9 cellular contexts compared by ENCODE assay signal in genomic region chr6:53103993-53104675, GRCh38. TPM values are rescaled to one million over a fixed set of nuclear protein-coding genes. Genes with fewer than 3 reads are reported as not detected.
DNase-seq lines count a peak whose midpoint lies in the region; ATAC-seq, FAIRE-seq and TF ChIP-seq lines count a peak whose summit lies in the region.
"Had no signal": no experiment of that assay in that cellular context is flagged by ENCODE, and none has a peak within 500 bp of the region (broad histone marks: within the 10 kb centered on the region; RNA-seq: fewer than 3 reads in every experiment).

No MANE protein-coding gene starts in this region.

- BruUV-seq in K562 (replicated peaks; lab: Mats Ljungman, UMichigan): no TSS peak

- TF ChIP-seq CTCF in K562 (IDR thresholded peaks at IDR 0.05 in 2 of 3, conservative IDR thresholded peaks at IDR 0.05 in 1 of 3; ENCODE audit: insufficient read depth in 2 of 3, low read depth in 1 of 3, low read length in 3 of 3): peak in 2 of 3 experiments; percentile 27 to 44; a peak in 2 of 6 replicates

- peak; percentile 59 for FAIRE-seq in K562 (lab: Jason Lieb, UNC)

- no peaks in the 10 kb centered on the region for H3K79me2 ChIP-seq in K562 (ENCODE audit: control insufficient read depth, insufficient read depth, low read length)

- DNase-seq in G401 (ENCODE audit: low spot score) (peak; percentile 29), NCI-H146 treated with DMSO at 0.1 percent for 48 hours (lab: John Stamatoyannopoulos, UW; ENCODE audit: unreplicated experiment) (peak; percentile 48), K562 (ENCODE audit: extremely low read depth in 1 of 4, low spot score in 3 of 4) (peak in 2 of 4 experiments; percentile 11 to 15), myocyte (ENCODE audit: low read depth) (peak; percentile 33)
- no peak for DNase-seq in activated naive CD8-positive, alpha-beta T cell treated with anti-CD3 and anti-CD28 coated beads, Interleukin-2, amount 50 U/mL, for 24 hours

- intact Hi-C loops in K562 (cut with micrococcal nuclease): no loop called here

- H3K27me3 ChIP-seq in K562 (ENCODE audit: control insufficient read depth in 2 of 2, insufficient read depth in 2 of 2, low read length in 2 of 2): no peaks in the 10 kb centered on the region

- POLR2A ChIA-PET in K562 (lab: Yijun Ruan, JAX): interaction anchor here (0.6 kb wide), 1 partner anchor 274 kb away, joined by 4 read pairs; no protein-coding TSS in a partner anchor

- H3K27me3 Mint-ChIP-seq in activated naive CD8-positive, alpha-beta T cell treated with anti-CD3 and anti-CD28 coated beads, Interleukin-2, amount 50 U/mL, for 24 hours: no peaks in the 10 kb centered on the region
- H3K27me3 Mint-ChIP-seq: progenitor cell of endocrine pancreas had no signal

- no peaks in the 10 kb centered on the region for H4K20me1 ChIP-seq in K562 (replicated peaks; ENCODE audit: control insufficient read depth, insufficient read depth, low read length)

- H3K4me1 Mint-ChIP-seq in activated naive CD8-positive, alpha-beta T cell treated with anti-CD3 and anti-CD28 coated beads, Interleukin-2, amount 50 U/mL, for 24 hours: no peaks in the 10 kb centered on the region

- no peak overlapping the region for H3K4me2 ChIP-seq in K562 (ENCODE audit: insufficient read depth, low read length)

- H3K4me3 Mint-ChIP-seq in activated naive CD8-positive, alpha-beta T cell treated with anti-CD3 and anti-CD28 coated beads, Interleukin-2, amount 50 U/mL, for 24 hours: no peak overlapping the region

- no peak overlapping the region for H2AFZ ChIP-seq in K562 (ENCODE audit: low read depth, low read length)

- no peaks in the 10 kb centered on the region for H3K9me1 ChIP-seq in K562 (ENCODE audit: control insufficient read depth, insufficient read depth, low read length)

- no peak overlapping the region for H3K4me3 ChIP-seq in K562

- H3K27ac Mint-ChIP-seq in activated naive CD8-positive, alpha-beta T cell treated with anti-CD3 and anti-CD28 coated beads, Interleukin-2, amount 50 U/mL, for 24 hours: no peak overlapping the region
- H3K27ac Mint-ChIP-seq: progenitor cell of endocrine pancreas had no signal

- no peaks in the 10 kb centered on the region; the same call in 1 of the 2 replicates for H3K9me3 ChIP-seq in K562 (replicated peaks; ENCODE audit: control insufficient read depth, insufficient read depth, low read depth, low read length)

- no peak for TF ChIP-seq POLR2A in K562 (conservative IDR thresholded peaks at IDR 0.05)

- peak; percentile 49 to 50 for TF ChIP-seq RAD21 in K562 (CRISPR knock-in tag; conservative IDR thresholded peaks at IDR 0.05 in 1 of 2, IDR thresholded peaks at IDR 0.05 in 1 of 2)

- ATAC-seq in K562: peak; percentile 56
- no peak for ATAC-seq in GM21825 (IDR thresholded peaks at IDR 0.05; ENCODE audit: unreplicated experiment)
- no peak for ATAC-seq in activated naive CD8-positive, alpha-beta T cell treated with anti-CD3 and anti-CD28 coated beads, Interleukin-2, amount 50 U/mL, for 24 hours
- ATAC-seq in HG03439 (IDR thresholded peaks at IDR 0.05; ENCODE audit: unreplicated experiment): no peak
- ATAC-seq in HG02571 (IDR thresholded peaks at IDR 0.05; ENCODE audit: unreplicated experiment): no peak

- H3K36me3 ChIP-seq in K562 (ENCODE audit: control insufficient read depth, insufficient read depth, low read length): peaks cover 31% of the 10 kb centered on the region; the same call in 1 of the 3 replicates

- in situ Hi-C loops in G401 (cut with HindIII; ENCODE audit: low sequenced_read_pairs) (no loop called here), K562 (cut with MboI) (no loop called here)

- no peak overlapping the region for H3K27ac ChIP-seq in K562 (ENCODE audit: extremely low read depth, low read depth, low read length)

- CTCF ChIA-PET in K562 (lab: Yijun Ruan, JAX; ENCODE audit: low intra/inter-chr PET ratio): interaction anchor here (0.9 to 1.7 kb wide), 2 partner anchors 67 to 379 kb away, joined by 3 to 6 read pairs; no protein-coding TSS in a partner anchor

- no peak overlapping the region for H3K9ac ChIP-seq in K562 (ENCODE audit: insufficient read depth in 1 of 2, low read depth in 2 of 2, low read length in 2 of 2)

- no peaks in the 10 kb centered on the region for H3K4me1 ChIP-seq in K562 (replicated peaks in 1 of 2; ENCODE audit: control insufficient read depth in 2 of 2, insufficient read depth in 2 of 2, low read length in 2 of 2)

- no peak for TF ChIP-seq EP300 in K562 (IDR thresholded peaks at IDR 0.05; ENCODE audit: low read length)

- peaks cover 8% of the 10 kb centered on the region for H3K36me3 Mint-ChIP-seq in activated naive CD8-positive, alpha-beta T cell treated with anti-CD3 and anti-CD28 coated beads, Interleukin-2, amount 50 U/mL, for 24 hours (ENCODE audit: low read depth)

- no peaks in the 10 kb centered on the region for H3K9me3 Mint-ChIP-seq in activated naive CD8-positive, alpha-beta T cell treated with anti-CD3 and anti-CD28 coated beads, Interleukin-2, amount 50 U/mL, for 24 hours

- WGBS in K562 (ENCODE audit: insufficient coverage, low coverage, missing lambda C conversion rate): 59% methylated on average over 3 of the region's 3 CpGs

TF ChIP-seq in K562, 482 proteins besides CTCF, POLR2A, EP300 and RAD21 (continues in another document):
- no peak for TF ChIP-seq PHF8 (IDR thresholded peaks at IDR 0.05; ENCODE audit: borderline replicate concordance, low read length)

RNA-seq across cellular contexts. Expression of gene FBXO9, which starts 38.9 kb away (rescaled TPM):
- total RNA-seq in G401 (2014; rRNA removed; shearing (Covaris generic)): 31.6 and 46.3 TPM in 2 replicates
- total RNA-seq in K562 (2011; cell fraction: chromatin; rRNA removed; ENCODE audit: low replicate concordance): 68.9 and 142 TPM in 2 replicates
- 43.7 and 53.2 TPM in 2 replicates for total RNA-seq in K562 (2011; cell fraction: nucleolus; rRNA removed)
- 78.5 and 91.2 TPM in 2 replicates for total RNA-seq in K562 (2011; cell fraction: nucleoplasm; rRNA removed)
- 27.6 and 44.5 TPM in 2 replicates for total RNA-seq in K562 (2014; rRNA removed)
- 52.5 and 61.7 TPM in 2 replicates for total RNA-seq in K562 (2014; rRNA removed; fragmentation: Illumina TruSeq; extraction: Trizol)
- total RNA-seq in K562 (2015; rRNA removed; fragmentation: Illumina TruSeq; extraction: Trizol): 49.6 and 52.6 TPM in 2 replicates
- 79.9 and 85.3 TPM in 2 replicates for total RNA-seq in K562 (2021)
- 80.2 and 80.9 TPM in 2 replicates for polyA plus RNA-seq in K562 (2011; rRNA removed)
- 53.7 and 90.4 TPM in 2 replicates for polyA plus RNA-seq in K562 (2011; cell fraction: cytosol; rRNA removed)
- polyA plus RNA-seq in K562 (2011; cell fraction: nucleus; rRNA removed): 177 and 213 TPM in 2 replicates
- polyA plus RNA-seq in K562 (2012): 49.3 and 53.3 TPM in 2 replicates
- 53.6 and 61.7 TPM in 2 replicates for polyA plus RNA-seq in K562 (2014; fragmentation: Illumina TruSeq; extraction: Trizol)
- 10 to 100 TPM; 10.1 to 12.6 TPM for polyA plus RNA-seq in K562 (2014; fragmentation: Nextera tagmentation; extraction: Ambion mirVana)
- 48.3 and 51.4 TPM in 2 replicates for polyA plus RNA-seq in K562 (2014; rRNA removed)
- polyA minus RNA-seq in K562 (2011; rRNA and poly(A)+ RNA removed): 50.4 and 59.4 TPM in 2 replicates
- 24.3 and 26.5 TPM in 2 replicates for polyA minus RNA-seq in K562 (2011; cell fraction: cytosol; rRNA and poly(A)+ RNA removed)
- 41.7 and 73.0 TPM in 2 replicates for polyA minus RNA-seq in K562 (2011; cell fraction: nucleus; rRNA and poly(A)+ RNA removed)
- total RNA-seq in myocyte: 39.8 and 46.2 TPM in 2 replicates
- 64.6 TPM for polyA plus RNA-seq in myocyte (2012)

RNA-seq across cellular contexts. Expression of gene CILK1, which starts 42.5 kb away (rescaled TPM):
- 1.0 and 3.1 TPM in 2 replicates for total RNA-seq in G401 (2014; rRNA removed; shearing (Covaris generic))
- total RNA-seq in K562 (2011; cell fraction: chromatin; rRNA removed; ENCODE audit: low replicate concordance): 1.5 and 2.2 TPM in 2 replicates
- 0.79 and 1.0 TPM in 2 replicates for total RNA-seq in K562 (2011; cell fraction: nucleolus; rRNA removed)
- 1.2 and 2.1 TPM in 2 replicates for total RNA-seq in K562 (2011; cell fraction: nucleoplasm; rRNA removed)
- total RNA-seq in K562 (2014; rRNA removed) (2.0 and 2.9 TPM in 2 replicates), K562 (2014; rRNA removed; fragmentation: Illumina TruSeq; extraction: Trizol) (4.9 and 5.0 TPM in 2 replicates), K562 (2015; rRNA removed; fragmentation: Illumina TruSeq; extraction: Trizol) (4.3 TPM in 2 replicates), K562 (2021) (4.4 and 4.5 TPM in 2 replicates), myocyte (7.2 and 8.2 TPM in 2 replicates)
- polyA plus RNA-seq in K562 (2011; rRNA removed) (4.3 and 4.4 TPM in 2 replicates), K562 (2014; fragmentation: Illumina TruSeq; extraction: Trizol) (4.5 and 5.0 TPM in 2 replicates), K562 (2014; fragmentation: Nextera tagmentation; extraction: Ambion mirVana) (1 to 10 TPM; 1.4 to 1.6 TPM), K562 (2014; rRNA removed) (3.5 and 4.1 TPM in 2 replicates)
- polyA plus RNA-seq in K562 (2011; cell fraction: cytosol; rRNA removed): 1.7 and 2.8 TPM in 2 replicates
- polyA plus RNA-seq in K562 (2011; cell fraction: nucleus; rRNA removed): 1.9 and 2.3 TPM in 2 replicates
- 2.0 and 2.8 TPM in 2 replicates for polyA plus RNA-seq in K562 (2012)
- 4.6 and 5.9 TPM in 2 replicates for polyA minus RNA-seq in K562 (2011; rRNA and poly(A)+ RNA removed)
- polyA minus RNA-seq in K562 (2011; cell fraction: cytosol; rRNA and poly(A)+ RNA removed): 2.4 and 3.5 TPM in 2 replicates
- polyA minus RNA-seq in K562 (2011; cell fraction: nucleus; rRNA and poly(A)+ RNA removed): 1.1 and 2.2 TPM in 2 replicates
- 5.5 TPM for polyA plus RNA-seq in myocyte (2012)

RNA-seq across cellular contexts. Expression of gene GCM1, which starts 44.5 kb away (rescaled TPM):
- not detected in 2 replicates for total RNA-seq in G401 (2014; rRNA removed; shearing (Covaris generic))
- total RNA-seq in K562 (2011; cell fraction: chromatin; rRNA removed; ENCODE audit: low replicate concordance): not detected in 2 replicates
- not detected in 2 replicates for total RNA-seq in K562 (2011; cell fraction: nucleolus; rRNA removed)
- total RNA-seq in K562 (2011; cell fraction: nucleoplasm; rRNA removed): not detected in 2 replicates
- total RNA-seq in K562 (2014; rRNA removed): not detected in 2 replicates
- not detected in 2 replicates for total RNA-seq in K562 (2014; rRNA removed; fragmentation: Illumina TruSeq; extraction: Trizol)
- not detected in 2 replicates for total RNA-seq in K562 (2015; rRNA removed; fragmentation: Illumina TruSeq; extraction: Trizol)
- total RNA-seq in K562 (2021): not detected in 2 replicates
- polyA plus RNA-seq in K562 (2011; rRNA removed): 0.07 TPM in 1 of 2 replicates, not detected in the other
- 0.01 and 0.04 TPM in 2 replicates for polyA plus RNA-seq in K562 (2011; cell fraction: cytosol; rRNA removed)
- polyA plus RNA-seq in K562 (2011; cell fraction: nucleus; rRNA removed): 0.06 and 0.14 TPM in 2 replicates
- 0.03 TPM in 1 of 2 replicates, not detected in the other for polyA plus RNA-seq in K562 (2012)
- polyA plus RNA-seq in K562 (2014; fragmentation: Illumina TruSeq; extraction: Trizol): 0.07 TPM in 1 of 2 replicates, not detected in the other
- polyA plus RNA-seq in K562 (2014; fragmentation: Nextera tagmentation; extraction: Ambion mirVana): not detected
- not detected in 2 replicates for polyA plus RNA-seq in K562 (2014; rRNA removed)
- polyA minus RNA-seq in K562 (2011; rRNA and poly(A)+ RNA removed): not detected in 2 replicates
- not detected in 2 replicates for polyA minus RNA-seq in K562 (2011; cell fraction: cytosol; rRNA and poly(A)+ RNA removed)
- not detected in 2 replicates for polyA minus RNA-seq in K562 (2011; cell fraction: nucleus; rRNA and poly(A)+ RNA removed)
- total RNA-seq in myocyte: not detected in 2 replicates
- polyA plus RNA-seq in myocyte (2012): not detected
- total RNA-seq: progenitor cell of endocrine pancreas had no signal
